ENCODE assay signal across 8 cellular contexts in genomic region chr9:35811364-35812024, GRCh38. TPM values are rescaled to one million over a fixed set of nuclear protein-coding genes. Genes with fewer than 3 reads are reported as not detected.
DNase-seq lines count a peak whose midpoint lies in the region; ATAC-seq and TF ChIP-seq lines count a peak whose summit lies in the region.

No MANE protein-coding gene starts in this region.

- in situ Hi-C loops in GM13977 (cut with MboI; ENCODE audit: low pct_unique_long_range_greater_than_20kb, low sequenced_read_pairs, unreplicated experiment), result no loop called here

- H3K27ac ChIP-seq in SU-DHL-6 (ENCODE audit: low read depth, low read length), result no peak overlapping the region
- H3K27ac ChIP-seq in rectal smooth muscle tissue (ENCODE audit: low read depth, low read length), result no peak overlapping the region

- TF ChIP-seq CTCF in GM12864 (IDR thresholded peaks at IDR 0.05; ENCODE audit: low read depth, low read length, missing control alignments) (no peak), SU-DHL-6 (IDR thresholded peaks at IDR 0.05; ENCODE audit: insufficient read depth, low read length, poor library complexity, severe bottlenecking) (no peak), fibroblast of villous mesenchyme (IDR thresholded peaks at IDR 0.05; ENCODE audit: insufficient read depth, low read depth, low read length) (no peak), GM13977 (IDR thresholded peaks at IDR 0.05; ENCODE audit: extremely low read depth, insufficient read depth, missing control alignments) (no peak)

- no peaks in the 10 kb centered on the region for H3K79me2 ChIP-seq in SU-DHL-6 (ENCODE audit: insufficient read depth, low read length)

- DNase-seq in GM12864 (ENCODE audit: low read depth) (no peak), fibroblast of villous mesenchyme (ENCODE audit: low read depth) (no peak), GM13977 (ENCODE audit: low spot score) (no peak), kidney glomerular epithelial cell (lab: John Stamatoyannopoulos, UW) (no peak)
- no peak for DNase-seq in stimulated activated CD4-positive, alpha-beta T cell treated with anti-CD3 and anti-CD28 coated beads, Interleukin-15, amount 100 ng/mL, for 24 hours

- H3K27me3 ChIP-seq in SU-DHL-6 (ENCODE audit: low read length) (no peaks in the 10 kb centered on the region), rectal smooth muscle tissue (ENCODE audit: control insufficient read depth, insufficient read depth, low read length) (no peaks in the 10 kb centered on the region)

- no peaks in the 10 kb centered on the region for H3K9me2 ChIP-seq in SU-DHL-6 (replicated peaks; ENCODE audit: insufficient read depth, low read length)

- peaks cover 16% of the 10 kb centered on the region for H3K4me1 ChIP-seq in rectal smooth muscle tissue (ENCODE audit: control insufficient read depth, insufficient read depth, low read length)

- ATAC-seq in HG02938 (IDR thresholded peaks at IDR 0.05; ENCODE audit: unreplicated experiment), result no peak

- peak overlapping the region; percentile 10 for H2AFZ ChIP-seq in SU-DHL-6 (ENCODE audit: low read depth, low read length, severe bottlenecking)

- no peaks in the 10 kb centered on the region for H3K36me3 ChIP-seq in SU-DHL-6 (ENCODE audit: low read length)
- H3K36me3 ChIP-seq in rectal smooth muscle tissue (ENCODE audit: control insufficient read depth, insufficient read depth, low read length), result peaks cover 16% of the 10 kb centered on the region

- H3F3A ChIP-seq in SU-DHL-6 (ENCODE audit: insufficient read depth), result peaks cover 22% of the 10 kb centered on the region

- H3K9me3 ChIP-seq in SU-DHL-6 (ENCODE audit: insufficient read depth, low read length), result no peaks in the 10 kb centered on the region

- H3K4me2 ChIP-seq in SU-DHL-6 (ENCODE audit: low read depth, low read length, poor library complexity, severe bottlenecking), result peak overlapping the region; percentile 75

- H3K9ac ChIP-seq in SU-DHL-6 (ENCODE audit: low read length) (peak overlapping the region; percentile 55; the same call in 1 of the 2 replicates), rectal smooth muscle tissue (ENCODE audit: low read length) (no peak overlapping the region)

- H4K20me1 ChIP-seq in SU-DHL-6 (ENCODE audit: low read depth, low read length), result no peaks in the 10 kb centered on the region

- peak overlapping the region; percentile 40 for H3K4me3 ChIP-seq in GM12864 (ENCODE audit: low read depth, low read length)
- peak overlapping the region; percentile 35 for H3K4me3 ChIP-seq in SU-DHL-6 (ENCODE audit: insufficient read depth, low read length, poor library complexity, severe bottlenecking)
- peak overlapping the region; percentile 64 for H3K4me3 ChIP-seq in fibroblast of villous mesenchyme (ENCODE audit: low read depth, low read length)
- peak overlapping the region; percentile 53 for H3K4me3 ChIP-seq in rectal smooth muscle tissue (ENCODE audit: low read length)

RNA-seq across cellular contexts. Expression of gene SPAG8, which starts 0.6 kb away (rescaled TPM):
- total RNA-seq in fibroblast of villous mesenchyme, result 0.32 and 0.86 TPM in 2 replicates

RNA-seq across cellular contexts. Expression of gene HINT2, which starts 3.3 kb away (rescaled TPM):
- 13.8 and 27.4 TPM in 2 replicates for total RNA-seq in fibroblast of villous mesenchyme

RNA-seq across cellular contexts. Expression of gene FAM221B, which starts 17.0 kb away (rescaled TPM):
- total RNA-seq in fibroblast of villous mesenchyme, result not detected in 2 replicates

RNA-seq across cellular contexts. Expression of gene TMEM8B, which starts 17.5 kb away (rescaled TPM):
- 0.86 and 1.9 TPM in 2 replicates for total RNA-seq in fibroblast of villous mesenchyme

RNA-seq across cellular contexts. Expression of gene NPR2, which starts 20.1 kb away (rescaled TPM):
- total RNA-seq in fibroblast of villous mesenchyme, result 16.4 and 19.9 TPM in 2 replicates
